Comparison of ENCODE assay signal across 14 cellular contexts in the genomic region with DNA sequence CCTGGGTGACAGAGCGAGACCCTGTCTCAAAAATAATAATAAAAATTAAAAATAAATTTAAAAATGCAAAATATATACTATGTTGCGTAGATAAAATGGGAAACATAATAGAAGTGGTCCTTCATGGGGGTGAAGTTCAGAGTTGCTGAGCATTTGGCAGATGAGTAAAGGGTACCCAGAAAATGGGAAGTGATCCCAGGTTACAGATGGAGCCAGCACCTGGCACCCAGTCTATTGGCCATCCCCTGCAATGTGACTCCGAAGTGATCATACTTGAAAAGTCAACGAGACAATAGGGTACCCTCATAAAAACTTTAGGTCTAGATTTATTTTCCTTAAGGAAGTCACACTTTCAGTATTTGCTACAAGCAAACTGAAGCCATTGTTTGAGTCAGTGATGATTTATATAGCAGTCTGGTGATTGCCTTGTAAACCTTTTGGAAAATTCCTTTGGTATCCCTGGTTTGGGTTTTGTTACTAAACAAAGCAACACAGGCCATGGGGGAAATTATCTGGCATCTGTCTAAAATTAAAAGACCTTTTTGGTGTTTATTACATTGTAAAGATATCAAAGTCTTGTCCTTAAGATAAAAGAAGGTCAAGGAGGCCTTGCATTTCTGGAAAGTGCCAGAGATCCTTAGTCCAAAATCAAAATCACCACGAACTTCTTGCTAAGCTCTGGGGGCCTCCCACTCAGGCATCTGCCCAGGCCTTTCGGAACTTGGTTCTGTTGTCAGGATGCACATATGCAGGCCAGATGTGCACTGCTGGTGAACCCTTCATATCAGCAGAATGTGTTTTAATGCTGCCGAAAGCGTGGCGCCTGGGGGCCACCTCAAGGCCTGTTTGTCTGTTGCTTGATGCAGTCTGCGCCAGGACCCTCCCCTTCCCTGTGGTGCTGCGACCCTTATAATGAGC. TPM values are rescaled to one million over a fixed set of nuclear protein-coding genes. Genes with fewer than 3 reads are reported as not detected.
DNase-seq lines count a peak whose midpoint lies in the region; ATAC-seq and TF ChIP-seq lines count a peak whose summit lies in the region.
"Had no signal": no experiment of that assay in that cellular context is flagged by ENCODE, and none has a peak within 500 bp of the region (broad histone marks: within the 10 kb centered on the region; RNA-seq: fewer than 3 reads in every experiment).

No MANE protein-coding gene starts in this region.

- no peaks in the 10 kb centered on the region for H3K27me3 Mint-ChIP-seq in MCF 10A (ENCODE audit: insufficient read depth, unreplicated experiment)

- H3K9me3 ChIP-seq in breast epithelium (no peaks in the 10 kb centered on the region), lower lobe of right lung (no peaks in the 10 kb centered on the region), vagina (no peaks in the 10 kb centered on the region), esophagus squamous epithelium (no peaks in the 10 kb centered on the region)
- H3K9me3 ChIP-seq: A549, right lobe of liver, thoracic aorta had no signal

- H3K27ac ChIP-seq in breast epithelium (peak overlapping the region; percentile 65 to 72), lower lobe of right lung (no peak overlapping the region), vagina (peak overlapping the region; percentile 67), esophagus squamous epithelium (peak overlapping the region in 2 of 4 donors; percentile 11 to 48)
- H3K27ac ChIP-seq: A549, right lobe of liver, thoracic aorta had no signal

- TF ChIP-seq CTCF in breast epithelium (IDR thresholded peaks at IDR 0.05) (no peak), MCF 10A (IDR thresholded peaks at IDR 0.05; ENCODE audit: unreplicated experiment) (no peak), choroid plexus epithelial cell (conservative IDR thresholded peaks at IDR 0.05; ENCODE audit: low read depth, low read length) (no peak), lower lobe of right lung (IDR thresholded peaks at IDR 0.05) (no peak), vagina (IDR thresholded peaks at IDR 0.05) (no peak), esophagus squamous epithelium (IDR thresholded peaks at IDR 0.05) (no peak)

- no peaks in the 10 kb centered on the region for H3K9me3 Mint-ChIP-seq in MCF 10A (ENCODE audit: unreplicated experiment)

- no peak for ATAC-seq in lower lobe of right lung
- no peak for ATAC-seq in HG03135 (IDR thresholded peaks at IDR 0.05; ENCODE audit: unreplicated experiment)
- ATAC-seq in HG02852 (IDR thresholded peaks at IDR 0.05; ENCODE audit: unreplicated experiment), result no peak
- ATAC-seq: A549, right lobe of liver had no signal

- BruUV-seq in MCF 10A (replicated peaks; lab: Mats Ljungman, UMichigan), result no TSS peak

- no peak for DNase-seq in breast epithelium (ENCODE audit: low spot score in 2 of 2)
- DNase-seq in MCF 10A (ENCODE audit: unreplicated experiment), result no peak
- DNase-seq in choroid plexus epithelial cell (ENCODE audit: low read depth), result peak; percentile 89
- DNase-seq in lower lobe of right lung, result peak; percentile 26
- DNase-seq in vagina (ENCODE audit: extremely low spot score in 2 of 2), result no peak
- no peak for DNase-seq in esophagus squamous epithelium (lab: John Stamatoyannopoulos, UW)
- DNase-seq: effector CD4-positive, alpha-beta T cell; MM.1S; NCI-H345 had no signal

- H3K27me3 ChIP-seq in breast epithelium (no peaks in the 10 kb centered on the region), lower lobe of right lung (ENCODE audit: low read depth) (no peaks in the 10 kb centered on the region), vagina (no peaks in the 10 kb centered on the region), esophagus squamous epithelium (no peaks in the 10 kb centered on the region)
- H3K27me3 ChIP-seq: right lobe of liver had no signal

- TF ChIP-seq POLR2A in breast epithelium (IDR thresholded peaks at IDR 0.05), result no peak
- TF ChIP-seq POLR2A in vagina (IDR thresholded peaks at IDR 0.05), result no peak
- TF ChIP-seq POLR2A in esophagus squamous epithelium (IDR thresholded peaks at IDR 0.05), result no peak

- no peak overlapping the region for H3K27ac Mint-ChIP-seq in MCF 10A (ENCODE audit: low read depth, unreplicated experiment)

- H3K4me3 ChIP-seq in breast epithelium, result no peak overlapping the region
- no peak overlapping the region for H3K4me3 ChIP-seq in choroid plexus epithelial cell (ENCODE audit: low read depth, low read length)
- no peak overlapping the region for H3K4me3 ChIP-seq in lower lobe of right lung
- H3K4me3 ChIP-seq in vagina, result no peak overlapping the region
- H3K4me3 ChIP-seq in esophagus squamous epithelium, result no peak overlapping the region
- H3K4me3 ChIP-seq: A549, right lobe of liver, thoracic aorta had no signal

- no peak overlapping the region for H3K4me3 Mint-ChIP-seq in MCF 10A (ENCODE audit: unreplicated experiment)

- H3K36me3 ChIP-seq in breast epithelium (no peaks in the 10 kb centered on the region), lower lobe of right lung (peaks cover 58% of the 10 kb centered on the region), vagina (peaks cover 0 to 30% of the 10 kb centered on the region in 2 donors), esophagus squamous epithelium (peaks cover 10 to 58% (median 21%) of the 10 kb centered on the region in 3 donors)

- CTCF ChIA-PET in MCF 10A (lab: Yijun Ruan, JAX), result no interaction called here

- H3K4me1 ChIP-seq in breast epithelium (peaks cover 3 to 4% of the 10 kb centered on the region in 2 donors), lower lobe of right lung (peaks cover 34% of the 10 kb centered on the region), vagina (peaks cover 62% of the 10 kb centered on the region), esophagus squamous epithelium (peaks cover 9 to 62% (median 25%) of the 10 kb centered on the region in 3 donors)

- POLR2A ChIA-PET in MCF 10A (lab: Yijun Ruan, JAX), result no interaction called here

- WGBS in esophagus squamous epithelium, 2 donors, result 51 to 68% methylated on average over 6 to 11 of the region's 11 CpGs

- H3K36me3 Mint-ChIP-seq in MCF 10A (ENCODE audit: insufficient read depth, unreplicated experiment), result peaks cover 52% of the 10 kb centered on the region

- peaks cover 9% of the 10 kb centered on the region for H3K4me1 Mint-ChIP-seq in MCF 10A (ENCODE audit: insufficient read depth, unreplicated experiment)

- intact Hi-C loops in breast epithelium (cut with DNase I; ENCODE audit: low total_unique reads) (no loop called here), MCF 10A (cut with micrococcal nuclease) (no loop called here), lower lobe of right lung (cut with DNase I) (no loop called here), vagina (cut with DNase I) (no loop called here), esophagus squamous epithelium (cut with DNase I) (no loop called here)

RNA-seq across cellular contexts. Expression of gene SMARCB1, which starts 4.3 kb away (rescaled TPM):
- total RNA-seq in breast epithelium (10 to 100 TPM; 34.6 to 60.2 (median 50.1) TPM), MCF 10A (2022) (83.7 and 115 TPM in 2 replicates), lower lobe of right lung (61.3 TPM), vagina (147 TPM), esophagus squamous epithelium (10 to 100 TPM; 37.8 to 61.0 (median 47.7) TPM)

RNA-seq across cellular contexts. Expression of gene MMP11, which starts 18.4 kb away (rescaled TPM):
- total RNA-seq in breast epithelium, result 1 to 10 TPM; 1.9 to 6.2 (median 4.8) TPM
- total RNA-seq in MCF 10A (2022), result 0.44 TPM in 1 of 2 replicates, not detected in the other
- 1.9 TPM for total RNA-seq in lower lobe of right lung
- total RNA-seq in vagina, result 6.4 TPM
- 1 to 10 TPM in 2 of 4 donors, under 1 TPM in 2; 0.34 to 1.6 (median 1.1) TPM for total RNA-seq in esophagus squamous epithelium

RNA-seq across cellular contexts. Expression of gene CHCHD10, which starts 23.3 kb away (rescaled TPM):
- 10 to 100 TPM in 2 of 3 donors, 1 to 10 TPM in 1; 5.6 to 22.8 (median 21.4) TPM for total RNA-seq in breast epithelium
- 86.0 and 90.1 TPM in 2 replicates for total RNA-seq in MCF 10A (2022)
- total RNA-seq in lower lobe of right lung, result 114 TPM
- 12.0 TPM for total RNA-seq in vagina
- total RNA-seq in esophagus squamous epithelium, result 10 to 100 TPM in 2 of 4 donors, 1 to 10 TPM in 2; 7.7 to 13.9 (median 10.4) TPM

RNA-seq across cellular contexts. Expression of gene C22orf15, which starts 28.3 kb away (rescaled TPM):
- not detected for total RNA-seq in breast epithelium
- not detected in 2 replicates for total RNA-seq in MCF 10A (2022)
- 5.9 TPM for total RNA-seq in lower lobe of right lung
- total RNA-seq in vagina, result not detected
- not detected for total RNA-seq in esophagus squamous epithelium
- total RNA-seq: right lobe of liver, thoracic aorta had no signal

RNA-seq across cellular contexts. Expression of gene VPREB3, which starts 36.9 kb away (rescaled TPM):
- total RNA-seq in breast epithelium (not detected), MCF 10A (2022) (not detected in 2 replicates), lower lobe of right lung (not detected), vagina (not detected), esophagus squamous epithelium (not detected)
- total RNA-seq: thoracic aorta had no signal

Comparison
In these comparisons a context has a peak if more than half of its experiments do, and no peak if none do; other contexts are left out.
1. DNase-seq: peak in choroid plexus epithelial cell (single experiment) and lower lobe of right lung (single experiment); none in breast epithelium (0 of 2), MCF 10A (single experiment), vagina (0 of 2) and esophagus squamous epithelium (single experiment).